32 cellular contexts compared by ENCODE assay signal in genomic region chr7:338295-339061, GRCh38. TPM values are rescaled to one million over a fixed set of nuclear protein-coding genes. Genes with fewer than 3 reads are reported as not detected.
"Had no signal": no experiment of that assay in that cellular context is flagged by ENCODE, and none has a peak within 500 bp of the region (broad histone marks: within the 10 kb centered on the region; RNA-seq: fewer than 3 reads in every experiment).

No MANE protein-coding gene starts in this region.

- H3K36me3 ChIP-seq: cardiac muscle cell, gastrocnemius medialis, lower lobe of right lung, suprapubic skin, tibial artery, upper lobe of right lung had no signal

- DNase-seq: activated CD4-positive, alpha-beta T cell treated with anti-CD3 and anti-CD28 coated beads for 36 hours; activated CD4-positive, alpha-beta T cell treated with anti-CD3 and anti-CD28 coated beads, Interleukin-2, amount 50 U/mL, for 4 hours; activated CD4-positive, CD25-positive, alpha-beta regulatory T cell; activated naive CD4-positive, alpha-beta T cell; activated T-cell treated with anti-CD3 and anti-CD28 coated beads for 4 hours; activated T-cell treated with anti-CD3 and anti-CD28 coated beads, Interleukin-2, amount 50 U/mL, for 72 hours; cortex of kidney; effector memory CD8-positive, alpha-beta T cell; erythroblast; gastrocnemius medialis; lower lobe of right lung; mesenchymal stem cell; natural killer cell; stimulated activated CD4-positive, alpha-beta T cell treated with anti-CD3 and anti-CD28 coated beads, Interleukin-1b, Interleukin-23, amount 100 ng/mL, for 48 hours; stimulated activated CD4-positive, alpha-beta T cell treated with anti-CD3 and anti-CD28 coated beads, Interleukin-4, amount 100 ng/mL, for 4 hours; stimulated activated CD8-positive, alpha-beta memory T cell treated with anti-CD3 and anti-CD28 coated beads, Interleukin-4, amount 100 ng/mL, for 48 hours; tibial artery; upper lobe of right lung had no signal

- H3K27me3 Mint-ChIP-seq: activated CD4-positive, alpha-beta T cell treated with anti-CD3 and anti-CD28 coated beads for 36 hours had no signal

- H3K4me3 ChIP-seq: cardiac muscle cell, gastrocnemius medialis, hepatocyte, lower lobe of right lung, suprapubic skin, tibial artery, upper lobe of right lung had no signal

- H3K4me3 Mint-ChIP-seq: activated CD4-positive, alpha-beta T cell treated with anti-CD3 and anti-CD28 coated beads for 36 hours; activated T-cell treated with anti-CD3 and anti-CD28 coated beads, Interleukin-2, amount 50 U/mL, for 72 hours; brain; effector memory CD8-positive, alpha-beta T cell; natural killer cell; stimulated activated memory B cell treated with anti-CD40 and anti-IgM and Interleukin-4, amounts not matched to agents 10 μg/mL and 1 μg/mL and 100 μg/mL, for 72 hours had no signal

- H3K4me1 ChIP-seq: lower lobe of right lung had no signal

- H3K27ac ChIP-seq: cardiac muscle cell, gastrocnemius medialis, hepatocyte, lower lobe of right lung, suprapubic skin, tibial artery, upper lobe of right lung had no signal

- H3K36me3 Mint-ChIP-seq: brain; natural killer cell; stimulated activated memory B cell treated with anti-CD40 and anti-IgM and Interleukin-4, amounts not matched to agents 10 μg/mL and 1 μg/mL and 100 μg/mL, for 72 hours had no signal

- ATAC-seq: activated CD4-positive, alpha-beta T cell treated with anti-CD3 and anti-CD28 coated beads for 36 hours; activated naive CD4-positive, alpha-beta T cell treated with anti-CD3 and anti-CD28 coated beads, Interleukin-2, amount 50 U/mL, for 72 hours; activated T-cell treated with anti-CD3 and anti-CD28 coated beads, Interleukin-2, amount 50 U/mL, for 72 hours; effector memory CD8-positive, alpha-beta T cell; gastrocnemius medialis; lower lobe of right lung; natural killer cell; sciatic nerve; stimulated activated memory B cell treated with anti-CD40 and anti-IgM and Interleukin-4, amounts not matched to agents 10 μg/mL and 1 μg/mL and 100 μg/mL, for 72 hours; upper lobe of right lung had no signal

- H3K27me3 ChIP-seq: cardiac muscle cell, gastrocnemius medialis, hepatocyte, suprapubic skin, tibial artery, upper lobe of right lung had no signal

- H3K9me3 ChIP-seq: gastrocnemius medialis, lower lobe of right lung, suprapubic skin, tibial artery, upper lobe of right lung had no signal

- H3K27ac Mint-ChIP-seq: activated CD4-positive, alpha-beta T cell treated with anti-CD3 and anti-CD28 coated beads for 36 hours; activated naive CD4-positive, alpha-beta T cell treated with anti-CD3 and anti-CD28 coated beads, Interleukin-2, amount 50 U/mL, for 72 hours; activated T-cell treated with anti-CD3 and anti-CD28 coated beads, Interleukin-2, amount 50 U/mL, for 72 hours; natural killer cell; stimulated activated memory B cell treated with anti-CD40 and anti-IgM and Interleukin-4, amounts not matched to agents 10 μg/mL and 1 μg/mL and 100 μg/mL, for 72 hours had no signal

RNA-seq across cellular contexts. Expression of gene FOXL3, which starts 48.5 kb away (rescaled TPM):
- total RNA-seq: activated CD4-positive, alpha-beta T cell treated with anti-CD3 and anti-CD28 coated beads for 36 hours; activated naive CD4-positive, alpha-beta T cell treated with anti-CD3 and anti-CD28 coated beads, Interleukin-2, amount 50 U/mL, for 72 hours; activated T-cell treated with anti-CD3 and anti-CD28 coated beads, Interleukin-2, amount 50 U/mL, for 72 hours; cardiac muscle cell; cerebellum; gastrocnemius medialis; hepatocyte; lower lobe of right lung; natural killer cell; osteocyte; posterior vena cava; sciatic nerve; suprapubic skin; T-helper 1 cell treated with Interleukin-12 subunit alpha and Interleukin-12 subunit beta and Interleukin-4 antibody, amounts not matched to agents 30 ng/mL and 1 ng/mL, for 36 hours; upper lobe of right lung had no signal
- polyA plus RNA-seq: adipose tissue, cardiac muscle cell, hepatocyte, keratinocyte, small intestine had no signal
